ENCODE assay signal across 18 cellular contexts in the genomic region with DNA sequence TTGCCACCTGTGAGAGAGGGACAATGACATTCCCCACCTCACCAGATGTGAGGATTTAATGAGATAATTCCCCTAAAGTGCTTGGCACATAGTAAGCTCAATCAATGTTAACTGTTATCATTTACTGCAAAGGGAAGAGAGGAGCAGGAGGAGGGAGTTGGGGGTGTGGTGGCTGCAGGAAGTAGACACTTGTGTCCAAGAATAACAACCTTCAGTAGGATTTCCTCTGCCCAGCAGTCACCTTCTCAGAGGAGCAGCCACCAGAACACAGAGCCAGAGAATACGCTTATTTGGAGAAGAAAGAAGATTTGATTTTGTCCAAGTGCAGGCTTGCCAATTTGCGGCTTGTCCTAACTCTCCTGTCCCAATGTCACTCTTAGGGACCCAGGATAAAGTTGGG.
DNase-seq lines count a peak whose midpoint lies in the region; TF ChIP-seq lines count a peak whose summit lies in the region.
"Had no signal": no experiment of that assay in that cellular context is flagged by ENCODE, and none has a peak within 500 bp of the region (broad histone marks: within the 10 kb centered on the region; RNA-seq: fewer than 3 reads in every experiment).

No MANE protein-coding gene starts in this region.

- peaks cover 56% of the 10 kb centered on the region for H3K27me3 Mint-ChIP-seq in nephron (ENCODE audit: low read depth)

- in situ Hi-C loops in ACHN (cut with HindIII; ENCODE audit: low pct_ligation_motif_present, low pct_unique_long_range_greater_than_20kb, low sequenced_read_pairs): no loop called here

- peak overlapping the region; percentile 98 for H3K27ac ChIP-seq in C4-2B
- H3K27ac ChIP-seq: esophagus squamous epithelium, spleen, vagina, WERI-Rb-1 had no signal

- H3K36me3 Mint-ChIP-seq in nephron (ENCODE audit: low read depth): peaks cover 11% of the 10 kb centered on the region

- TF ChIP-seq CTCF in C4-2B (conservative IDR thresholded peaks at IDR 0.05): no peak
- no peak for TF ChIP-seq CTCF in nephron (IDR thresholded peaks at IDR 0.05; ENCODE audit: unreplicated experiment in 3 of 3)

- peak overlapping the region in 2 of 3 experiments; percentile 1 to 34 for H3K27ac Mint-ChIP-seq in nephron

- DNase-seq in NCI-H82 (lab: John Stamatoyannopoulos, UW): peak; percentile 67
- DNase-seq in NCI-H82 treated with DMSO at 0.1 percent for 48 hours (lab: John Stamatoyannopoulos, UW; ENCODE audit: unreplicated experiment): no peak
- peak; percentile 31 for DNase-seq in OCI-M1 (lab: John Stamatoyannopoulos, UW)
- no peak for DNase-seq in ACHN
- no peak for DNase-seq in amygdala (lab: John Stamatoyannopoulos, UW)
- no peak for DNase-seq in NCI-H2227 treated with DMSO at 0.1 percent for 48 hours (lab: John Stamatoyannopoulos, UW)
- DNase-seq: activated naive CD4-positive, alpha-beta T cell treated with Interleukin-2 at 50 U/mL for 16 hours; activated T-cell treated with anti-CD3 and anti-CD28 coated beads, Interleukin-2, amount 50 U/mL, for 1 hour; CD8-positive, alpha-beta memory T cell; esophagus squamous epithelium; NCI-H1436; NCI-H226; spleen; stimulated activated CD4-positive, alpha-beta T cell treated with anti-CD3 and anti-CD28 coated beads, Interleukin-4, amount 100 ng/mL, for 4 hours; WERI-Rb-1 had no signal

- H3K9me3 Mint-ChIP-seq in nephron: peaks cover 4% of the 10 kb centered on the region
- H3K9me3 Mint-ChIP-seq: CD8-positive, alpha-beta memory T cell had no signal

- peaks cover 47% of the 10 kb centered on the region for H3K4me1 Mint-ChIP-seq in nephron

- H3K4me3 Mint-ChIP-seq in nephron: no peak overlapping the region

Comparison
In these comparisons a context has a peak if more than half of its experiments do, and no peak if none do; other contexts are left out.
1. DNase-seq: peak in NCI-H82 (single experiment) and OCI-M1 (single experiment); none in NCI-H82 treated with DMSO at 0.1 percent for 48 hours (single experiment), ACHN (single experiment), amygdala (0 of 56) and NCI-H2227 treated with DMSO at 0.1 percent for 48 hours (single experiment).